14 cellular contexts compared by ENCODE assay signal in the genomic region with DNA sequence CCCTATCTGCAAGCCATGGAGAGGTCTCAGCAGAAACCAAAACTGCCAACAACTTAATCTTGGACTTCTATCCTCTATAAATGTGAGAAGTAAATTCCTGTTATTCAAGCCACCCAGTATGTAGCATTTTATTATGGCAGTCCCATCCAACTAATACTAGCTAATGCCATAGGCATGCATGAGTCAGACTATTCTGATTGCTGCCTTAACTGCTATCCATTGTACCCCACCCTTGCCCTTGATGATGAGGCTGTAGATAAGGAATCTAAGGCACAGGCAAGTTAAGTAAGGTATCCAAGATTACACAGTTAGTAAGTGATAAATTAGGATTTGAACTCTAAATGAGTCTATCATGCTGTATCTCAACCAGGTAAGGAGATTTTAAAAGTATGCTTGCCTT.
DNase-seq lines count a peak whose midpoint lies in the region; FAIRE-seq and TF ChIP-seq lines count a peak whose summit lies in the region.
"Had no signal": no experiment of that assay in that cellular context is flagged by ENCODE, and none has a peak within 500 bp of the region (broad histone marks: within the 10 kb centered on the region; RNA-seq: fewer than 3 reads in every experiment).

No MANE protein-coding gene starts in this region.

- TF ChIP-seq EP300 in SK-N-SH (IDR thresholded peaks at IDR 0.05; ENCODE audit: borderline replicate concordance in 1 of 2, low read depth in 1 of 2, low read length in 1 of 2): peak in 1 of 2 experiments; percentile 84; a peak in 2 of 4 replicates

- H3K9ac ChIP-seq in SK-N-SH (no peak overlapping the region), smooth muscle cell (ENCODE audit: low read depth) (no peak overlapping the region)

- H3K79me2 ChIP-seq in SK-N-SH (ENCODE audit: insufficient read depth) (no peaks in the 10 kb centered on the region), smooth muscle cell (ENCODE audit: low read depth) (no peaks in the 10 kb centered on the region)

- peak; percentile 7 for DNase-seq in H54 (ENCODE audit: insufficient read length, low spot score)
- DNase-seq in SK-N-SH: no peak
- peak; percentile 36 for DNase-seq in fibroblast of the conjunctiva (ENCODE audit: low read depth)
- DNase-seq in smooth muscle cell (lab: John Stamatoyannopoulos, UW; ENCODE audit: unreplicated experiment): no peak
- no peak for DNase-seq in GM13977 (ENCODE audit: low spot score)
- DNase-seq in GM10248 (ENCODE audit: extremely low spot score): no peak
- no peak for DNase-seq in activated CD4-positive, CD25-positive, alpha-beta regulatory T cell treated with anti-CD3 and anti-CD28 coated beads, Interleukin-2, amount 50 U/mL, for 72 hours
- DNase-seq: activated CD8-positive, alpha-beta T cell treated with anti-CD3 and anti-CD28 coated beads for 36 hours; endodermal cell; left ventricle myocardium superior; NCI-H524 treated with DMSO at 0.1 percent for 48 hours had no signal

- H3K27ac ChIP-seq in SK-N-SH (ENCODE audit: low read depth in 2 of 2, low read length in 1 of 2) (peak overlapping the region in 1 of 2 experiments; percentile 71; a peak in 3 of 4 replicates), smooth muscle cell (ENCODE audit: low read depth) (no peak overlapping the region)
- H3K27ac ChIP-seq: suprapubic skin had no signal

- no peaks in the 10 kb centered on the region for H4K20me1 ChIP-seq in SK-N-SH (ENCODE audit: insufficient read depth)
- no peaks in the 10 kb centered on the region for H4K20me1 ChIP-seq in smooth muscle cell (ENCODE audit: low read depth)

- no peak for TF ChIP-seq RAD21 in SK-N-SH (IDR thresholded peaks at IDR 0.05; ENCODE audit: low read length)

- TF ChIP-seq POLR2A in H54 (IDR thresholded peaks at IDR 0.05; ENCODE audit: low read depth, low read length): no peak

- CTCF ChIA-PET in SK-N-SH (lab: Yijun Ruan, JAX) (no interaction called here), GM10248 (lab: Yijun Ruan, JAX) (interaction anchor here (1.1 to 2.2 kb wide), 2 partner anchors 9 to 30 kb away, joined by 3 to 8 read pairs; no protein-coding TSS in a partner anchor)

- H3K4me3 ChIP-seq in SK-N-SH (ENCODE audit: low read depth in 2 of 2, low read length in 1 of 2) (no peak overlapping the region), smooth muscle cell (no peak overlapping the region)
- H3K4me3 ChIP-seq: HAP-1, suprapubic skin had no signal

- H3K27me3 ChIP-seq in SK-N-SH (ENCODE audit: insufficient read depth) (no peaks in the 10 kb centered on the region), smooth muscle cell (ENCODE audit: low read depth) (no peaks in the 10 kb centered on the region)
- H3K27me3 ChIP-seq: suprapubic skin had no signal

- H3K9me2 ChIP-seq in SK-N-SH: no peaks in the 10 kb centered on the region

- POLR2A ChIA-PET in SK-N-SH (lab: Yijun Ruan, JAX) (no interaction called here), GM10248 (lab: Yijun Ruan, JAX) (no interaction called here)

- peak; percentile 99 for FAIRE-seq in H54 (lab: Jason Lieb, UNC)
- FAIRE-seq: G401.6 had no signal

- no peak for TF ChIP-seq CTCF in SK-N-SH (IDR thresholded peaks at IDR 0.05)
- TF ChIP-seq CTCF in smooth muscle cell (IDR thresholded peaks at IDR 0.05; ENCODE audit: borderline replicate concordance, insufficient read depth, poor library complexity, severe bottlenecking): no peak
- TF ChIP-seq CTCF in GM13977 (IDR thresholded peaks at IDR 0.05; ENCODE audit: extremely low read depth, insufficient read depth, missing control alignments): no peak
- no peak for TF ChIP-seq CTCF in GM10248 (IDR thresholded peaks at IDR 0.05; ENCODE audit: control extremely low read depth, extremely low read depth, low read depth, missing control alignments)

- H3K4me2 ChIP-seq in SK-N-SH: peak overlapping the region; percentile 46; the same call in 1 of the 2 replicates
- H3K4me2 ChIP-seq in smooth muscle cell: peak overlapping the region; percentile 17

- H3K4me1 ChIP-seq in SK-N-SH (ENCODE audit: control insufficient read depth in 1 of 2, insufficient read depth in 2 of 2, low read depth in 1 of 2, low read length in 1 of 2): peaks cover 0 to 10% of the 10 kb centered on the region in 2 experiments; a peak in 2 of 4 replicates
- no peaks in the 10 kb centered on the region for H3K4me1 ChIP-seq in smooth muscle cell (ENCODE audit: low read depth)
- H3K4me1 ChIP-seq: HAP-1, suprapubic skin had no signal

- no peaks in the 10 kb centered on the region for H3K36me3 ChIP-seq in SK-N-SH (replicated peaks in 1 of 2; ENCODE audit: control insufficient read depth in 1 of 2, insufficient read depth in 2 of 2, low read length in 1 of 2)
- no peaks in the 10 kb centered on the region for H3K36me3 ChIP-seq in smooth muscle cell (ENCODE audit: low read depth)
- H3K36me3 ChIP-seq: HAP-1, suprapubic skin had no signal

- no peak overlapping the region; the same call in 1 of the 2 replicates for H2AFZ ChIP-seq in SK-N-SH (ENCODE audit: low read depth)
- H2AFZ ChIP-seq in smooth muscle cell (ENCODE audit: low read depth): no peak overlapping the region

- H3F3A ChIP-seq in SK-N-SH (replicated peaks; ENCODE audit: insufficient read depth) (peaks cover 15% of the 10 kb centered on the region), smooth muscle cell (ENCODE audit: low read depth) (no peaks in the 10 kb centered on the region)

- in situ Hi-C loops in GM13977 (cut with MboI; ENCODE audit: low pct_unique_long_range_greater_than_20kb, low sequenced_read_pairs, unreplicated experiment): no loop called here

- H3K9me3 ChIP-seq in SK-N-SH (no peaks in the 10 kb centered on the region), smooth muscle cell (replicated peaks; ENCODE audit: low read depth) (no peaks in the 10 kb centered on the region)
- H3K9me3 ChIP-seq: HAP-1, suprapubic skin had no signal

TF ChIP-seq in SK-N-SH, 30 proteins besides CTCF, POLR2A, EP300 and RAD21 (continues in another document):
- TF ChIP-seq, protein P1, sequence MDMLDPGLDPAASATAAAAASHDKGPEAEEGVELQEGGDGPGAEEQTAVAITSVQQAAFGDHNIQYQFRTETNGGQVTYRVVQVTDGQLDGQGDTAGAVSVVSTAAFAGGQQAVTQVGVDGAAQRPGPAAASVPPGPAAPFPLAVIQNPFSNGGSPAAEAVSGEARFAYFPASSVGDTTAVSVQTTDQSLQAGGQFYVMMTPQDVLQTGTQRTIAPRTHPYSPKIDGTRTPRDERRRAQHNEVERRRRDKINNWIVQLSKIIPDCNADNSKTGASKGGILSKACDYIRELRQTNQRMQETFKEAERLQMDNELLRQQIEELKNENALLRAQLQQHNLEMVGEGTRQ (IDR thresholded peaks at IDR 0.05; ENCODE audit: borderline replicate concordance, low read depth, low read length): no peak
- peak; percentile 95 for TF ChIP-seq JUND (IDR thresholded peaks at IDR 0.05)
- TF ChIP-seq, protein P2, sequence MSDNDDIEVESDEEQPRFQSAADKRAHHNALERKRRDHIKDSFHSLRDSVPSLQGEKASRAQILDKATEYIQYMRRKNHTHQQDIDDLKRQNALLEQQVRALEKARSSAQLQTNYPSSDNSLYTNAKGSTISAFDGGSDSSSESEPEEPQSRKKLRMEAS (IDR thresholded peaks at IDR 0.05; ENCODE audit: low read depth): peak; percentile 29; the same call in 1 of the 2 replicates
- peak; percentile 83 for TF ChIP-seq TCF12 (IDR thresholded peaks at IDR 0.05)
- peak; percentile 63; the same call in 1 of the 2 replicates for TF ChIP-seq TEAD4 (IDR thresholded peaks at IDR 0.05; ENCODE audit: borderline replicate concordance, insufficient read depth)
- TF ChIP-seq POLR2AphosphoS5 (IDR thresholded peaks at IDR 0.05; ENCODE audit: low read depth, low read length): no peak; the same call in 1 of the 2 replicates
- TF ChIP-seq CHD2 (IDR thresholded peaks at IDR 0.05; ENCODE audit: low read length, partially characterized antibody): no peak
- TF ChIP-seq, protein P3, sequence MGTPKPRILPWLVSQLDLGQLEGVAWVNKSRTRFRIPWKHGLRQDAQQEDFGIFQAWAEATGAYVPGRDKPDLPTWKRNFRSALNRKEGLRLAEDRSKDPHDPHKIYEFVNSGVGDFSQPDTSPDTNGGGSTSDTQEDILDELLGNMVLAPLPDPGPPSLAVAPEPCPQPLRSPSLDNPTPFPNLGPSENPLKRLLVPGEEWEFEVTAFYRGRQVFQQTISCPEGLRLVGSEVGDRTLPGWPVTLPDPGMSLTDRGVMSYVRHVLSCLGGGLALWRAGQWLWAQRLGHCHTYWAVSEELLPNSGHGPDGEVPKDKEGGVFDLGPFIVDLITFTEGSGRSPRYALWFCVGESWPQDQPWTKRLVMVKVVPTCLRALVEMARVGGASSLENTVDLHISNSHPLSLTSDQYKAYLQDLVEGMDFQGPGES (IDR thresholded peaks at IDR 0.05; ENCODE audit: low read depth, low read length): no peak
- TF ChIP-seq, protein P4, sequence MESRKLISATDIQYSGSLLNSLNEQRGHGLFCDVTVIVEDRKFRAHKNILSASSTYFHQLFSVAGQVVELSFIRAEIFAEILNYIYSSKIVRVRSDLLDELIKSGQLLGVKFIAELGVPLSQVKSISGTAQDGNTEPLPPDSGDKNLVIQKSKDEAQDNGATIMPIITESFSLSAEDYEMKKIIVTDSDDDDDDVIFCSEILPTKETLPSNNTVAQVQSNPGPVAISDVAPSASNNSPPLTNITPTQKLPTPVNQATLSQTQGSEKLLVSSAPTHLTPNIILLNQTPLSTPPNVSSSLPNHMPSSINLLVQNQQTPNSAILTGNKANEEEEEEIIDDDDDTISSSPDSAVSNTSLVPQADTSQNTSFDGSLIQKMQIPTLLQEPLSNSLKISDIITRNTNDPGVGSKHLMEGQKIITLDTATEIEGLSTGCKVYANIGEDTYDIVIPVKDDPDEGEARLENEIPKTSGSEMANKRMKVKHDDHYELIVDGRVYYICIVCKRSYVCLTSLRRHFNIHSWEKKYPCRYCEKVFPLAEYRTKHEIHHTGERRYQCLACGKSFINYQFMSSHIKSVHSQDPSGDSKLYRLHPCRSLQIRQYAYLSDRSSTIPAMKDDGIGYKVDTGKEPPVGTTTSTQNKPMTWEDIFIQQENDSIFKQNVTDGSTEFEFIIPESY (IDR thresholded peaks at IDR 0.05; ENCODE audit: borderline replicate concordance, low read depth): no peak
- TF ChIP-seq NRF1 (IDR thresholded peaks at IDR 0.05; ENCODE audit: low read depth, low read length): no peak
- no peak for TF ChIP-seq ELF1 (IDR thresholded peaks at IDR 0.05)
- TF ChIP-seq EZH2phosphoT487 (IDR thresholded peaks at IDR 0.05; ENCODE audit: borderline replicate concordance, low read depth): no peak
- TF ChIP-seq FOXM1 (IDR thresholded peaks at IDR 0.05; ENCODE audit: low read depth): 0 out of 2 replicates have a peak, but pooled peaks have one; percentile 41
- TF ChIP-seq MXI1 (IDR thresholded peaks at IDR 0.05; ENCODE audit: low read depth, low read length): no peak

Comparison
In these comparisons a context has a peak if more than half of its experiments do, and no peak if none do; other contexts are left out.
1. DNase-seq: peak in H54 (single experiment) and fibroblast of the conjunctiva (single experiment); none in SK-N-SH (single experiment), smooth muscle cell (single experiment), GM13977 (single experiment), GM10248 (single experiment) and activated CD4-positive, CD25-positive, alpha-beta regulatory T cell treated with anti-CD3 and anti-CD28 coated beads, Interleukin-2, amount 50 U/mL, for 72 hours (single experiment).